27 cellular contexts compared by ENCODE assay signal in genomic region chr20:48851579-48851978, GRCh38.
"Had no signal": no experiment of that assay in that cellular context is flagged by ENCODE, and none has a peak within 500 bp of the region (broad histone marks: within the 10 kb centered on the region; RNA-seq: fewer than 3 reads in every experiment).

No MANE protein-coding gene starts in this region.

- ATAC-seq: effector memory CD8-positive, alpha-beta T cell; esophagus mucosa; foreskin keratinocyte; gastrocnemius medialis; gastroesophageal sphincter; heart left ventricle; heart right ventricle had no signal

- DNase-seq: colonic mucosa; cortex of kidney; dermis blood vessel endothelial cell; dorsolateral prefrontal cortex; effector CD4-positive, alpha-beta T cell; effector CD8-positive, alpha-beta T cell; effector memory CD4-positive, alpha-beta T cell; effector memory CD8-positive, alpha-beta T cell; endodermal cell; erythroblast; esophagus squamous epithelium; foreskin fibroblast; foreskin keratinocyte; foreskin melanocyte; gastrocnemius medialis; glutamatergic neuron; head of caudate nucleus; heart left ventricle; heart right ventricle had no signal

- H3K4me3 ChIP-seq: colonic mucosa, coronary artery, dorsolateral prefrontal cortex, esophagus muscularis mucosa, esophagus squamous epithelium, gastrocnemius medialis, gastroesophageal sphincter, heart left ventricle, heart right ventricle had no signal

- H3K27me3 ChIP-seq: colonic mucosa, dorsolateral prefrontal cortex, esophagus muscularis mucosa, gastrocnemius medialis, gastroesophageal sphincter, heart left ventricle, heart right ventricle had no signal

- H3K4me1 ChIP-seq: colonic mucosa, foreskin keratinocyte, gastroesophageal sphincter had no signal

- H3K27ac ChIP-seq: colonic mucosa, coronary artery, dorsolateral prefrontal cortex, epithelial cell of prostate, esophagus muscularis mucosa, esophagus squamous epithelium, foreskin keratinocyte, gastroesophageal sphincter, heart left ventricle, heart right ventricle had no signal

- FAIRE-seq: colon, endometrium, frontal cortex had no signal

- H3K9me3 ChIP-seq: colonic mucosa, esophagus muscularis mucosa, esophagus squamous epithelium, gastrocnemius medialis, gastroesophageal sphincter, heart left ventricle, heart right ventricle had no signal

- H3K36me3 ChIP-seq: colonic mucosa, esophagus muscularis mucosa, esophagus squamous epithelium, gastrocnemius medialis, gastroesophageal sphincter, heart left ventricle, heart right ventricle had no signal
